In the genomic region with DNA sequence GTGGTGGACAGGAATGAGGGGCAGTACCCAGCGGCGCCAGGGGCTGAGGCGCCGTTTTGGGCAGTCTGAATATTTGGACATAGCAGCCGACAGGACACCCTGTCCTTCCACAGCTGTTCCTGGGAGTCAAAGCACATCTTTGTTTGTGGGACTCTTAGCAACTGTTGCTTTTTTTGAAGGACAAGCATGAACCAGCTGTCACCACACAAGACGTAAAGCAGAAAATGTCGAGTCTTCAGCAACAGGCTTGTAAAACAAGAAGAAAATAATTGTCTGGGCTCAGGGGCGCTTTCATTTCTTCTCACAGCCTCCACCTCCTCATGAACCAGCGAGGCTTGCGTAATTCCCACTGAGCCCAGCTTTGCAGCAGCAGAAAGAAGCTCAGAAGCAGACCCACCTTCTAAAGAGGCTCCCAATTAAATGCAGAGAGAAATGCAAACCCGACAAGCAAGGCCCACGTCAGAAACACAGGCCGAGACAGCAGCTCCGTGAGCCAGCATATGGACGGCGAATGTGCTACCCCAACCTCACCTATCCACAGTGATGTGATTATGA, we compare ENCODE assay signal across 3 cellular contexts.
TF ChIP-seq lines count a peak whose summit lies in the region.

No MANE protein-coding gene starts in this region.

TF ChIP-seq in SK-N-SH treated with all-trans-retinoic acid at 6 μM for 48 hours, 23 proteins besides CTCF, POLR2A, EP300 and RAD21 (continued from another document):
- TF ChIP-seq, protein P1, sequence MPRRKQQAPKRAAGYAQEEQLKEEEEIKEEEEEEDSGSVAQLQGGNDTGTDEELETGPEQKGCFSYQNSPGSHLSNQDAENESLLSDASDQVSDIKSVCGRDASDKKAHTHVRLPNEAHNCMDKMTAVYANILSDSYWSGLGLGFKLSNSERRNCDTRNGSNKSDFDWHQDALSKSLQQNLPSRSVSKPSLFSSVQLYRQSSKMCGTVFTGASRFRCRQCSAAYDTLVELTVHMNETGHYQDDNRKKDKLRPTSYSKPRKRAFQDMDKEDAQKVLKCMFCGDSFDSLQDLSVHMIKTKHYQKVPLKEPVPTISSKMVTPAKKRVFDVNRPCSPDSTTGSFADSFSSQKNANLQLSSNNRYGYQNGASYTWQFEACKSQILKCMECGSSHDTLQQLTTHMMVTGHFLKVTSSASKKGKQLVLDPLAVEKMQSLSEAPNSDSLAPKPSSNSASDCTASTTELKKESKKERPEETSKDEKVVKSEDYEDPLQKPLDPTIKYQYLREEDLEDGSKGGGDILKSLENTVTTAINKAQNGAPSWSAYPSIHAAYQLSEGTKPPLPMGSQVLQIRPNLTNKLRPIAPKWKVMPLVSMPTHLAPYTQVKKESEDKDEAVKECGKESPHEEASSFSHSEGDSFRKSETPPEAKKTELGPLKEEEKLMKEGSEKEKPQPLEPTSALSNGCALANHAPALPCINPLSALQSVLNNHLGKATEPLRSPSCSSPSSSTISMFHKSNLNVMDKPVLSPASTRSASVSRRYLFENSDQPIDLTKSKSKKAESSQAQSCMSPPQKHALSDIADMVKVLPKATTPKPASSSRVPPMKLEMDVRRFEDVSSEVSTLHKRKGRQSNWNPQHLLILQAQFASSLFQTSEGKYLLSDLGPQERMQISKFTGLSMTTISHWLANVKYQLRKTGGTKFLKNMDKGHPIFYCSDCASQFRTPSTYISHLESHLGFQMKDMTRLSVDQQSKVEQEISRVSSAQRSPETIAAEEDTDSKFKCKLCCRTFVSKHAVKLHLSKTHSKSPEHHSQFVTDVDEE (CRISPR knock-in tag; IDR thresholded peaks at IDR 0.05): no peak
- TF ChIP-seq SNAI2 (CRISPR knock-in tag; IDR thresholded peaks at IDR 0.05) (no peak), ZFP30 (CRISPR knock-in tag; IDR thresholded peaks at IDR 0.05) (no peak), ZNF565 (CRISPR knock-in tag; conservative IDR thresholded peaks at IDR 0.05; ENCODE audit: low read depth) (no peak), OSR1 (CRISPR knock-in tag; IDR thresholded peaks at IDR 0.05) (no peak), GLIS3 (CRISPR knock-in tag; IDR thresholded peaks at IDR 0.05) (no peak), BACH2 (CRISPR knock-in tag; IDR thresholded peaks at IDR 0.05; ENCODE audit: borderline replicate concordance) (no peak), ARNTL (CRISPR knock-in tag; IDR thresholded peaks at IDR 0.05; ENCODE audit: borderline replicate concordance, low read depth) (no peak), RARB (CRISPR knock-in tag; IDR thresholded peaks at IDR 0.05) (no peak), ESRRG (CRISPR knock-in tag; IDR thresholded peaks at IDR 0.05) (no peak), CREB5 (CRISPR knock-in tag; IDR thresholded peaks at IDR 0.05; ENCODE audit: low read depth) (no peak), ISL1 (CRISPR knock-in tag; IDR thresholded peaks at IDR 0.05) (no peak), ZC3H10 (CRISPR knock-in tag; IDR thresholded peaks at IDR 0.05) (no peak), ZFP3 (CRISPR knock-in tag; IDR thresholded peaks at IDR 0.05) (no peak)
- TF ChIP-seq, protein P2, sequence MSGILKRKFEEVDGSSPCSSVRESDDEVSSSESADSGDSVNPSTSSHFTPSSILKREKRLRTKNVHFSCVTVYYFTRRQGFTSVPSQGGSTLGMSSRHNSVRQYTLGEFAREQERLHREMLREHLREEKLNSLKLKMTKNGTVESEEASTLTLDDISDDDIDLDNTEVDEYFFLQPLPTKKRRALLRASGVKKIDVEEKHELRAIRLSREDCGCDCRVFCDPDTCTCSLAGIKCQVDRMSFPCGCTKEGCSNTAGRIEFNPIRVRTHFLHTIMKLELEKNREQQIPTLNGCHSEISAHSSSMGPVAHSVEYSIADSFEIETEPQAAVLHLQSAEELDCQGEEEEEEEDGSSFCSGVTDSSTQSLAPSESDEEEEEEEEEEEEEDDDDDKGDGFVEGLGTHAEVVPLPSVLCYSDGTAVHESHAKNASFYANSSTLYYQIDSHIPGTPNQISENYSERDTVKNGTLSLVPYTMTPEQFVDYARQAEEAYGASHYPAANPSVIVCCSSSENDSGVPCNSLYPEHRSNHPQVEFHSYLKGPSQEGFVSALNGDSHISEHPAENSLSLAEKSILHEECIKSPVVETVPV (CRISPR knock-in tag; IDR thresholded peaks at IDR 0.05): no peak
TF ChIP-seq in SK-N-SH treated with all-trans-retinoic acid at 6 μM for 48 hours: peak in this region for 0.

TF ChIP-seq in SK-N-SH, 30 proteins besides CTCF, POLR2A, EP300 and RAD21 (continued from another document):
- TF ChIP-seq IRF3 (IDR thresholded peaks at IDR 0.05; ENCODE audit: low read depth, low read length) (no peak), SMC3 (IDR thresholded peaks at IDR 0.05; ENCODE audit: low read depth, low read length) (no peak), MEF2A (IDR thresholded peaks at IDR 0.05; ENCODE audit: borderline replicate concordance, low read depth) (no peak), RFX5 (IDR thresholded peaks at IDR 0.05; ENCODE audit: low read length) (no peak), GABPA (IDR thresholded peaks at IDR 0.05; ENCODE audit: low read depth) (no peak), POLR2AphosphoS5 (IDR thresholded peaks at IDR 0.05; ENCODE audit: low read depth, low read length) (no peak), SIN3A (IDR thresholded peaks at IDR 0.05; ENCODE audit: borderline replicate concordance, low read depth, low read length) (no peak), JUND (IDR thresholded peaks at IDR 0.05) (no peak)
TF ChIP-seq in SK-N-SH: peak in this region for 0.

TF ChIP-seq in HEK293T, 16 proteins besides CTCF, POLR2A, EP300 and RAD21 (continued from another document):
- TF ChIP-seq, protein P3, sequence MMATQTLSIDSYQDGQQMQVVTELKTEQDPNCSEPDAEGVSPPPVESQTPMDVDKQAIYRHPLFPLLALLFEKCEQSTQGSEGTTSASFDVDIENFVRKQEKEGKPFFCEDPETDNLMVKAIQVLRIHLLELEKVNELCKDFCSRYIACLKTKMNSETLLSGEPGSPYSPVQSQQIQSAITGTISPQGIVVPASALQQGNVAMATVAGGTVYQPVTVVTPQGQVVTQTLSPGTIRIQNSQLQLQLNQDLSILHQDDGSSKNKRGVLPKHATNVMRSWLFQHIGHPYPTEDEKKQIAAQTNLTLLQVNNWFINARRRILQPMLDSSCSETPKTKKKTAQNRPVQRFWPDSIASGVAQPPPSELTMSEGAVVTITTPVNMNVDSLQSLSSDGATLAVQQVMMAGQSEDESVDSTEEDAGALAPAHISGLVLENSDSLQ (IDR thresholded peaks at IDR 0.05): no peak
- TF ChIP-seq L3MBTL2 (conservative IDR thresholded peaks at IDR 0.05): no peak
- no peak for TF ChIP-seq NFRKB (IDR thresholded peaks at IDR 0.05)
- TF ChIP-seq ZNF384 (IDR thresholded peaks at IDR 0.05): no peak
- no peak for TF ChIP-seq ARNT (IDR thresholded peaks at IDR 0.05)
- no peak for TF ChIP-seq ELF4 (IDR thresholded peaks at IDR 0.05)
